ENCODE assay signal across 10 cellular contexts in genomic region chr19:11324748-11325389, GRCh38. TPM values are rescaled to one million over a fixed set of nuclear protein-coding genes. Genes with fewer than 3 reads are reported as not detected.
DNase-seq lines count a peak whose midpoint lies in the region; ATAC-seq and TF ChIP-seq lines count a peak whose summit lies in the region.
"Had no signal": no experiment of that assay in that cellular context is flagged by ENCODE, and none has a peak within 500 bp of the region (broad histone marks: within the 10 kb centered on the region; RNA-seq: fewer than 3 reads in every experiment).

No MANE protein-coding gene starts in this region.

- POLR2A ChIA-PET in activated CD4-positive, alpha-beta memory T cell treated with anti-CD3 and anti-CD28 coated beads, Interleukin-2, amount 10 ng/mL, durations not matched to agents 7 days and 5 days (lab: Charles Lee), result interaction anchor here (0.7 to 2.6 kb wide), 6 partner anchors 12 to 170 kb away, joined by 3 to 9 read pairs (median 4); partner anchors contain the start of genes CCDC159, RAB3D, SPC24 and TMEM205

- H3K9me3 Mint-ChIP-seq in activated CD4-positive, alpha-beta memory T cell treated with anti-CD3 and anti-CD28 coated beads, Interleukin-2, amount 10 ng/mL, durations not matched to agents 7 days and 5 days, result no peaks in the 10 kb centered on the region

- intact Hi-C loops in left ventricle myocardium superior (cut with micrococcal nuclease) (no loop called here), spleen (cut with DNase I; ENCODE audit: low total_unique reads) (no loop called here)

- CTCF ChIA-PET in activated CD4-positive, alpha-beta memory T cell treated with anti-CD3 and anti-CD28 coated beads, Interleukin-2, amount 10 ng/mL, durations not matched to agents 7 days and 5 days (lab: Charles Lee), result interaction anchor here (0.6 to 1.6 kb wide), 2 partner anchors 56 to 426 kb away, joined by 5 to 8 read pairs; no protein-coding TSS in a partner anchor

- H3K9me3 ChIP-seq in spleen, result no peaks in the 10 kb centered on the region

- peaks cover 0 to 54% (median 33%) of the 10 kb centered on the region in 6 donors for H3K36me3 ChIP-seq in spleen

- H3K27ac ChIP-seq in HL-60 (replicated peaks) (peak overlapping the region; percentile 77), spleen (peak overlapping the region in 7 of 8 donors; percentile 81 to 96 (median 88))

- in situ Hi-C loops in ACHN (cut with HindIII; ENCODE audit: low pct_ligation_motif_present, low pct_unique_long_range_greater_than_20kb, low sequenced_read_pairs), result no loop called here

- TF ChIP-seq CTCF in HL-60 (IDR thresholded peaks at IDR 0.05; ENCODE audit: insufficient read depth, low read length), result no peak
- TF ChIP-seq CTCF in spleen (IDR thresholded peaks at IDR 0.05 in 8 of 11, conservative IDR thresholded peaks at IDR 0.05 in 3 of 11), result no peak

- 53 to 79% (median 64%) methylated on average over 8 to 17 of the region's 17 CpGs for WGBS in spleen, 5 donors

- peaks cover 23% of the 10 kb centered on the region for H3K4me1 Mint-ChIP-seq in activated CD4-positive, alpha-beta memory T cell treated with anti-CD3 and anti-CD28 coated beads, Interleukin-2, amount 10 ng/mL, durations not matched to agents 7 days and 5 days

- H3K4me3 Mint-ChIP-seq in activated CD4-positive, alpha-beta memory T cell treated with anti-CD3 and anti-CD28 coated beads, Interleukin-2, amount 10 ng/mL, durations not matched to agents 7 days and 5 days, result no peak overlapping the region

- DNase-seq in HL-60 (ENCODE audit: low read depth in 1 of 2, low spot score in 1 of 2) (no peak), left ventricle myocardium superior (no peak), spleen (no peak), ACHN (no peak), superior temporal gyrus (ENCODE audit: extremely low spot score) (no peak)
- no peak for DNase-seq in activated CD4-positive, alpha-beta memory T cell treated with anti-CD3 and anti-CD28 coated beads, Interleukin-2, amount 10 ng/mL, durations not matched to agents 7 days and 5 days

- no peak for TF ChIP-seq POLR2A in spleen (IDR thresholded peaks at IDR 0.05)

- H3K4me3 ChIP-seq in HL-60 (replicated peaks; ENCODE audit: insufficient read depth, low read length) (no peak overlapping the region), spleen (peak overlapping the region in 1 of 8 donors; percentile 52)

- peak; percentile 14 for ATAC-seq in left ventricle myocardium superior
- ATAC-seq in GM18870 (IDR thresholded peaks at IDR 0.05; ENCODE audit: unreplicated experiment), result no peak
- no peak for ATAC-seq in GM21515 (IDR thresholded peaks at IDR 0.05; ENCODE audit: unreplicated experiment)

- H3K27me3 Mint-ChIP-seq in activated CD4-positive, alpha-beta memory T cell treated with anti-CD3 and anti-CD28 coated beads, Interleukin-2, amount 10 ng/mL, durations not matched to agents 7 days and 5 days, result peaks cover 5% of the 10 kb centered on the region

- H3K27me3 ChIP-seq in HL-60 (ENCODE audit: insufficient read depth, poor library complexity, severe bottlenecking) (no peaks in the 10 kb centered on the region), spleen (replicated peaks in 1 of 7) (no peaks in the 10 kb centered on the region)

- H3K27ac Mint-ChIP-seq in activated CD4-positive, alpha-beta memory T cell treated with anti-CD3 and anti-CD28 coated beads, Interleukin-2, amount 10 ng/mL, durations not matched to agents 7 days and 5 days, result peak overlapping the region; percentile 92

- peaks cover 6% of the 10 kb centered on the region for H3K36me3 Mint-ChIP-seq in activated CD4-positive, alpha-beta memory T cell treated with anti-CD3 and anti-CD28 coated beads, Interleukin-2, amount 10 ng/mL, durations not matched to agents 7 days and 5 days (ENCODE audit: low read depth)

- peaks cover 15 to 72% (median 39%) of the 10 kb centered on the region in 6 donors for H3K4me1 ChIP-seq in spleen

RNA-seq across cellular contexts. Expression of gene RAB3D, which starts 14.6 kb away (rescaled TPM):
- total RNA-seq in activated CD4-positive, alpha-beta memory T cell treated with anti-CD3 and anti-CD28 coated beads, Interleukin-2, amount 10 ng/mL, durations not matched to agents 7 days and 5 days, result 1 to 10 TPM; 8.3 to 8.4 TPM
- total RNA-seq in left ventricle myocardium superior (8.1 TPM), spleen (10 to 100 TPM; 26.7 to 51.3 (median 43.5) TPM)
- 1 to 10 TPM; 2.5 to 6.4 (median 3.3) TPM for polyA plus RNA-seq in spleen

RNA-seq across cellular contexts. Expression of gene TMEM205, which starts 21.2 kb away (rescaled TPM):
- 10 to 100 TPM; 32.6 to 35.1 TPM for total RNA-seq in activated CD4-positive, alpha-beta memory T cell treated with anti-CD3 and anti-CD28 coated beads, Interleukin-2, amount 10 ng/mL, durations not matched to agents 7 days and 5 days
- total RNA-seq in left ventricle myocardium superior (89.8 TPM), spleen (100 to 1,000 TPM in 3 of 7 donors, 10 to 100 TPM in 4; 44.1 to 143 (median 54.2) TPM)
- 10 to 100 TPM; 65.8 to 82.0 (median 73.4) TPM for polyA plus RNA-seq in spleen

RNA-seq across cellular contexts. Expression of gene CCDC159, which starts 21.4 kb away (rescaled TPM):
- 10 to 100 TPM; 24.0 to 24.7 TPM for total RNA-seq in activated CD4-positive, alpha-beta memory T cell treated with anti-CD3 and anti-CD28 coated beads, Interleukin-2, amount 10 ng/mL, durations not matched to agents 7 days and 5 days
- 20.9 TPM for total RNA-seq in left ventricle myocardium superior
- total RNA-seq in spleen, result 10 to 100 TPM; 40.1 to 57.5 (median 51.3) TPM
- 10 to 100 TPM; 34.7 to 83.7 (median 73.9) TPM for polyA plus RNA-seq in spleen

RNA-seq across cellular contexts. Expression of gene TSPAN16, which starts 28.9 kb away (rescaled TPM):
- total RNA-seq in activated CD4-positive, alpha-beta memory T cell treated with anti-CD3 and anti-CD28 coated beads, Interleukin-2, amount 10 ng/mL, durations not matched to agents 7 days and 5 days, result not detected
- total RNA-seq in left ventricle myocardium superior, result not detected
- not detected for total RNA-seq in spleen
- polyA plus RNA-seq in spleen, result not detected
- total RNA-seq: endothelial cell of umbilical vein, H1 had no signal
- polyA plus RNA-seq: endothelial cell of umbilical vein, H1 had no signal

RNA-seq across cellular contexts. Expression of gene PLPPR2, which starts 30.4 kb away (rescaled TPM):
- total RNA-seq in activated CD4-positive, alpha-beta memory T cell treated with anti-CD3 and anti-CD28 coated beads, Interleukin-2, amount 10 ng/mL, durations not matched to agents 7 days and 5 days, result 1 to 10 TPM; 2.0 to 2.6 TPM
- 17.7 TPM for total RNA-seq in left ventricle myocardium superior
- total RNA-seq in spleen, result 10 to 100 TPM; 19.0 to 41.0 (median 26.6) TPM
- 10 to 100 TPM in 1 of 3 donors, 1 to 10 TPM in 2; 4.2 to 10.8 (median 8.5) TPM for polyA plus RNA-seq in spleen
